32 cellular contexts compared by ENCODE assay signal in the genomic region with DNA sequence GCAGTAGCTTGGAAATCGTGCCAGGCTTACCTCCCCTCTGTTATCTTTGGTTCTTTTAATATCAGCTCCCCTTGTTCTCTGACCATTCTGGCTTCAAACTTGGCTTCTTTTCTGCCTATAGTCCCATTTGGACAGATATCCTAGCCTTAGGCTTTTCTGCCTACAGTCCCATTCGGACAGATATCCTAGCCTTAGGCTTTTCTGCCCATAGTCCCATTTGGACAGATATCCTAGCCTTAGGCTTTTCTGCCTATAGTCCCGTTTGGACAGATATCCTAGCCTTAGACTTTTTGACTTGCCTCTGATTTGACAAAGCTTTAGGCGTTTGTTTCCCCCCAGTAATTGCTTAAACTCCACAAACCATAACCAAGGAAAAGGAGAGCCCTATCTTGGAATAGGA. TPM values are rescaled to one million over a fixed set of nuclear protein-coding genes. Genes with fewer than 3 reads are reported as not detected.
"Had no signal": no experiment of that assay in that cellular context is flagged by ENCODE, and none has a peak within 500 bp of the region (broad histone marks: within the 10 kb centered on the region; RNA-seq: fewer than 3 reads in every experiment).

No MANE protein-coding gene starts in this region.

- DNase-seq: activated CD4-positive, alpha-beta T cell treated with anti-CD3 and anti-CD28 coated beads for 1 hour; activated CD4-positive, alpha-beta T cell treated with anti-CD3 and anti-CD28 coated beads, Interleukin-2, amount 10 ng/mL, durations not matched to agents 7 days and 5 days; activated effector memory CD4-positive, alpha-beta T cell treated with Interleukin-2 at 50 U/mL for 16 hours; activated naive CD4-positive, alpha-beta T cell treated with Interleukin-2 at 50 U/mL for 16 hours; activated T-cell treated with anti-CD3 and anti-CD28 coated beads, Interleukin-2, amount 50 U/mL, for 4 hours; foreskin keratinocyte; heart left ventricle; nephron progenitor cell; psoas muscle; stimulated activated CD4-positive, alpha-beta T cell treated with anti-CD3 and anti-CD28 coated beads, Interleukin-4, amount 100 ng/mL, for 4 hours; stimulated activated CD8-positive, alpha-beta memory T cell treated with anti-CD3 and anti-CD28 coated beads, Interleukin-4, amount 100 ng/mL, for 48 hours; stimulated activated naive CD4-positive, alpha-beta T cell; T-helper 17 cell; tibial artery had no signal

- H3K79me2 ChIP-seq: parathyroid adenoma had no signal

- H3K4me1 Mint-ChIP-seq: nephron progenitor cell, T-helper 17 cell, WTC11 had no signal

- H3K27me3 ChIP-seq: ascending aorta, brain microvascular endothelial cell, foreskin keratinocyte, heart left ventricle, suprapubic skin, tibial artery had no signal

- H3K9me3 Mint-ChIP-seq: activated CD4-positive, alpha-beta T cell treated with anti-CD3 and anti-CD28 coated beads, Interleukin-2, amount 10 ng/mL, durations not matched to agents 7 days and 5 days; activated CD8-positive, alpha-beta T cell treated with anti-CD3 and anti-CD28 coated beads for 36 hours; activated T-cell treated with anti-CD3 and anti-CD28 coated beads, Interleukin-2, amount 50 U/mL, for 4 hours; nephron progenitor cell; WTC11 had no signal

- H3K9me3 ChIP-seq: ascending aorta, heart left ventricle, psoas muscle, suprapubic skin, tibial artery had no signal

- H3K27me3 Mint-ChIP-seq: activated CD4-positive, alpha-beta T cell treated with anti-CD3 and anti-CD28 coated beads, Interleukin-2, amount 10 ng/mL, durations not matched to agents 7 days and 5 days; activated CD8-positive, alpha-beta T cell treated with anti-CD3 and anti-CD28 coated beads for 36 hours; activated naive CD8-positive, alpha-beta T cell; T-helper 17 cell had no signal

- H3K4me3 Mint-ChIP-seq: activated CD4-positive, alpha-beta T cell treated with anti-CD3 and anti-CD28 coated beads, Interleukin-2, amount 10 ng/mL, durations not matched to agents 7 days and 5 days; activated CD8-positive, alpha-beta T cell treated with anti-CD3 and anti-CD28 coated beads for 36 hours; activated naive CD8-positive, alpha-beta T cell; activated T-cell treated with anti-CD3 and anti-CD28 coated beads, Interleukin-2, amount 50 U/mL, for 4 hours; nephron progenitor cell; T-helper 17 cell; WTC11 had no signal

- H3K27ac ChIP-seq: ascending aorta, brain microvascular endothelial cell, coronary artery, heart left ventricle, parathyroid adenoma, psoas muscle, suprapubic skin, tibial artery had no signal

- ATAC-seq: esophagus mucosa, foreskin keratinocyte, heart left ventricle, psoas muscle, T-helper 17 cell, WTC11 had no signal

- H3K27ac Mint-ChIP-seq: activated CD4-positive, alpha-beta T cell treated with anti-CD3 and anti-CD28 coated beads, Interleukin-2, amount 10 ng/mL, durations not matched to agents 7 days and 5 days; activated CD8-positive, alpha-beta T cell treated with anti-CD3 and anti-CD28 coated beads for 36 hours; activated naive CD8-positive, alpha-beta T cell; nephron progenitor cell; T-helper 17 cell; WTC11 had no signal

- H2AFZ ChIP-seq: parathyroid adenoma had no signal

- H3K4me2 ChIP-seq: smooth muscle cell had no signal

- H3K9ac ChIP-seq: parathyroid adenoma had no signal

- H3K36me3 Mint-ChIP-seq: activated naive CD8-positive, alpha-beta T cell; WTC11 had no signal

- H3K4me3 ChIP-seq: ascending aorta, coronary artery, heart left ventricle, lung, psoas muscle, smooth muscle cell, suprapubic skin, tibial artery had no signal

- H3K36me3 ChIP-seq: ascending aorta, brain microvascular endothelial cell, heart left ventricle, suprapubic skin, tibial artery had no signal

- H3K4me1 ChIP-seq: ascending aorta, parathyroid adenoma, tibial artery had no signal

RNA-seq across cellular contexts. Expression of gene WDR64, which starts 37.5 kb away (rescaled TPM):
- total RNA-seq: activated CD8-positive, alpha-beta T cell treated with anti-CD3 and anti-CD28 coated beads for 36 hours; ascending aorta; cardiac septum; cerebellum; endothelial cell of umbilical vein; esophagus mucosa; foreskin keratinocyte; heart left ventricle; kidney epithelial cell; lung; mucosa of gallbladder; psoas muscle; smooth muscle cell; suprapubic skin; ureter; WTC11 had no signal
- polyA plus RNA-seq: adipose tissue, endothelial cell of umbilical vein, foreskin keratinocyte, heart left ventricle, lung, psoas muscle, smooth muscle cell had no signal
